Comparison of ENCODE assay signal across 2 cellular contexts in the genomic region with DNA sequence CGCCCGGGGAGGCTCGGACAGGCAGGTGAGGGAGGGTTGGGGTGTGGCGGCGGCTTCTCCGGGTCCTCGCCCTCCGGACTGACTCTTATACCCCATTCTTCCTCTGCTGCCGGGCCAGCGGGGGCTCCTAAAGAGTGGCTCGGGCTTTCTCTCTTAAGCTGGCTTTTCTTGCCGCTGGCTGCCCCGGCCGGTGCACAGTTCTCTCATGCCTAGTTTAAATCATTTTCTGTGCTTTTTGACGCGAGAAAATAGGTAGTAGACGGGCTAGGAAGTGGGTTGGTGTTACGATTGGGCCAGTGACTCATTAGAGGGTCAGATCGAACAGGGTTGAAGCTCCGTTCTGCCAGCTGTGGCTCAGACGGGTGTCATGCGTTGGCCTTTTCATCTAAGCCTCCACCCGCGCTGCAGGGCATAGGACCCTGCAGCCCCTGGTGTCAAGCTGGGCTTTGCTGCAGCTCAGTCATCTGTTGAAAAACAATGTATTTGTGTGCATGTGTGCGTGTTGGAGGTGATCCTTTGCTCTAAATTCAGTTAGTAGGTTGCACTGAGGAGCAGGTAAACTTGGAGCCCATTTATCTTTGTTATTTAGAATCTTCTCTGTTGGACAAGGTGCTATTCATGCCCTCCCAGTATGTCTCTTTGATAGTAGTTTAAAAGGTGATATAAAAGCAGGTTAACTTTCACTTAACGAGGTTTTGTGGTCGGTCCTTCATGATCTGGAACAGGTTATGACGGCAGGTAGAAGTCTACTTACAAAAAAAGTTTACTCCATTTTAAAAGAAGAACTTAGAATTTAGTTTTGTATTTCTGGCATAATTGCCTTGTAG.
A peak's percentile ranks its signal among the peaks of the same experiment; 100 is the strongest.
TF ChIP-seq lines count a peak whose summit lies in the region.

No MANE protein-coding gene starts in this region.

TF ChIP-seq in HEK293, 187 proteins besides CTCF, POLR2A, EP300 and RAD21 (continued from another document):
- TF ChIP-seq, protein P1, sequence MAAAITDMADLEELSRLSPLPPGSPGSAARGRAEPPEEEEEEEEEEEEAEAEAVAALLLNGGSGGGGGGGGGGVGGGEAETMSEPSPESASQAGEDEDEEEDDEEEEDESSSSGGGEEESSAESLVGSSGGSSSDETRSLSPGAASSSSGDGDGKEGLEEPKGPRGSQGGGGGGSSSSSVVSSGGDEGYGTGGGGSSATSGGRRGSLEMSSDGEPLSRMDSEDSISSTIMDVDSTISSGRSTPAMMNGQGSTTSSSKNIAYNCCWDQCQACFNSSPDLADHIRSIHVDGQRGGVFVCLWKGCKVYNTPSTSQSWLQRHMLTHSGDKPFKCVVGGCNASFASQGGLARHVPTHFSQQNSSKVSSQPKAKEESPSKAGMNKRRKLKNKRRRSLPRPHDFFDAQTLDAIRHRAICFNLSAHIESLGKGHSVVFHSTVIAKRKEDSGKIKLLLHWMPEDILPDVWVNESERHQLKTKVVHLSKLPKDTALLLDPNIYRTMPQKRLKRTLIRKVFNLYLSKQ (tag by site-specific recombination; IDR thresholded peaks at IDR 0.05; ENCODE audit: borderline replicate concordance) = no peak
- TF ChIP-seq, protein P2, sequence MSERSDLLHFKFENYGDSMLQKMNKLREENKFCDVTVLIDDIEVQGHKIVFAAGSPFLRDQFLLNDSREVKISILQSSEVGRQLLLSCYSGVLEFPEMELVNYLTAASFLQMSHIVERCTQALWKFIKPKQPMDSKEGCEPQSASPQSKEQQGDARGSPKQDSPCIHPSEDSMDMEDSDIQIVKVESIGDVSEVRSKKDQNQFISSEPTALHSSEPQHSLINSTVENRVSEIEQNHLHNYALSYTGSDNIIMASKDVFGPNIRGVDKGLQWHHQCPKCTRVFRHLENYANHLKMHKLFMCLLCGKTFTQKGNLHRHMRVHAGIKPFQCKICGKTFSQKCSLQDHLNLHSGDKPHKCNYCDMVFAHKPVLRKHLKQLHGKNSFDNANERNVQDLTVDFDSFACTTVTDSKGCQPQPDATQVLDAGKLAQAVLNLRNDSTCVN (tag by site-specific recombination; optimal IDR thresholded peaks at IDR 0.05) = peak; percentile 31
- no peak for TF ChIP-seq ZBTB48 (tag by site-specific recombination; IDR thresholded peaks at IDR 0.05)
- TF ChIP-seq ZNF223 (tag by site-specific recombination; IDR thresholded peaks at IDR 0.05) = no peak
- TF ChIP-seq, protein P3, sequence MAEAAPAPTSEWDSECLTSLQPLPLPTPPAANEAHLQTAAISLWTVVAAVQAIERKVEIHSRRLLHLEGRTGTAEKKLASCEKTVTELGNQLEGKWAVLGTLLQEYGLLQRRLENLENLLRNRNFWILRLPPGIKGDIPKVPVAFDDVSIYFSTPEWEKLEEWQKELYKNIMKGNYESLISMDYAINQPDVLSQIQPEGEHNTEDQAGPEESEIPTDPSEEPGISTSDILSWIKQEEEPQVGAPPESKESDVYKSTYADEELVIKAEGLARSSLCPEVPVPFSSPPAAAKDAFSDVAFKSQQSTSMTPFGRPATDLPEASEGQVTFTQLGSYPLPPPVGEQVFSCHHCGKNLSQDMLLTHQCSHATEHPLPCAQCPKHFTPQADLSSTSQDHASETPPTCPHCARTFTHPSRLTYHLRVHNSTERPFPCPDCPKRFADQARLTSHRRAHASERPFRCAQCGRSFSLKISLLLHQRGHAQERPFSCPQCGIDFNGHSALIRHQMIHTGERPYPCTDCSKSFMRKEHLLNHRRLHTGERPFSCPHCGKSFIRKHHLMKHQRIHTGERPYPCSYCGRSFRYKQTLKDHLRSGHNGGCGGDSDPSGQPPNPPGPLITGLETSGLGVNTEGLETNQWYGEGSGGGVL (tag by site-specific recombination; IDR thresholded peaks at IDR 0.05) = no peak
- TF ChIP-seq HOXD13 (CRISPR knock-in tag; IDR thresholded peaks at IDR 0.05; ENCODE audit: borderline replicate concordance) = no peak
- TF ChIP-seq, protein P4, sequence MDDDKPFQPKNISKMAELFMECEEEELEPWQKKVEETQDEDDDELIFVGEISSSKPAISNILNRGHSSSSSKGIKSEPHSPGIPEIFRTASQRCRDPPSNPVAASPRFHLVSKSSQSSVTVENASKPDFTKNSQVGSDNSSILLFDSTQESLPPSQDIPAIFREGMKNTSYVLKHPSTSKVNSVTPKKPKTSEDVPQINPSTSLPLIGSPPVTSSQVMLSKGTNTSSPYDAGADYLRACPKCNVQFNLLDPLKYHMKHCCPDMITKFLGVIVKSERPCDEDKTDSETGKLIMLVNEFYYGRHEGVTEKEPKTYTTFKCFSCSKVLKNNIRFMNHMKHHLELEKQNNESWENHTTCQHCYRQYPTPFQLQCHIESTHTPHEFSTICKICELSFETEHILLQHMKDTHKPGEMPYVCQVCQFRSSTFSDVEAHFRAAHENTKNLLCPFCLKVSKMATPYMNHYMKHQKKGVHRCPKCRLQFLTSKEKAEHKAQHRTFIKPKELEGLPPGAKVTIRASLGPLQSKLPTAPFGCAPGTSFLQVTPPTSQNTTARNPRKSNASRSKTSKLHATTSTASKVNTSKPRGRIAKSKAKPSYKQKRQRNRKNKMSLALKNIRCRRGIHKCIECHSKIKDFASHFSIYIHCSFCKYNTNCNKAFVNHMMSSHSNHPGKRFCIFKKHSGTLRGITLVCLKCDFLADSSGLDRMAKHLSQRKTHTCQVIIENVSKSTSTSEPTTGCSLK (tag by site-specific recombination; IDR thresholded peaks at IDR 0.05) = no peak
- peak; percentile 33; the same call in 1 of the 2 replicates for TF ChIP-seq ZBTB17 (tag by site-specific recombination; IDR thresholded peaks at IDR 0.05)
- TF ChIP-seq ZNF560 (tag by site-specific recombination; IDR thresholded peaks at IDR 0.05; ENCODE audit: borderline replicate concordance) = no peak
- no peak for TF ChIP-seq ZNF211 (tag by site-specific recombination; IDR thresholded peaks at IDR 0.05; ENCODE audit: low read depth)
- no peak for TF ChIP-seq ZNF843 (tag by site-specific recombination; IDR thresholded peaks at IDR 0.05)

TF ChIP-seq in HepG2, 621 proteins besides CTCF, POLR2A, EP300 and RAD21 (continued from another document and continues in another):
- TF ChIP-seq, protein P5, sequence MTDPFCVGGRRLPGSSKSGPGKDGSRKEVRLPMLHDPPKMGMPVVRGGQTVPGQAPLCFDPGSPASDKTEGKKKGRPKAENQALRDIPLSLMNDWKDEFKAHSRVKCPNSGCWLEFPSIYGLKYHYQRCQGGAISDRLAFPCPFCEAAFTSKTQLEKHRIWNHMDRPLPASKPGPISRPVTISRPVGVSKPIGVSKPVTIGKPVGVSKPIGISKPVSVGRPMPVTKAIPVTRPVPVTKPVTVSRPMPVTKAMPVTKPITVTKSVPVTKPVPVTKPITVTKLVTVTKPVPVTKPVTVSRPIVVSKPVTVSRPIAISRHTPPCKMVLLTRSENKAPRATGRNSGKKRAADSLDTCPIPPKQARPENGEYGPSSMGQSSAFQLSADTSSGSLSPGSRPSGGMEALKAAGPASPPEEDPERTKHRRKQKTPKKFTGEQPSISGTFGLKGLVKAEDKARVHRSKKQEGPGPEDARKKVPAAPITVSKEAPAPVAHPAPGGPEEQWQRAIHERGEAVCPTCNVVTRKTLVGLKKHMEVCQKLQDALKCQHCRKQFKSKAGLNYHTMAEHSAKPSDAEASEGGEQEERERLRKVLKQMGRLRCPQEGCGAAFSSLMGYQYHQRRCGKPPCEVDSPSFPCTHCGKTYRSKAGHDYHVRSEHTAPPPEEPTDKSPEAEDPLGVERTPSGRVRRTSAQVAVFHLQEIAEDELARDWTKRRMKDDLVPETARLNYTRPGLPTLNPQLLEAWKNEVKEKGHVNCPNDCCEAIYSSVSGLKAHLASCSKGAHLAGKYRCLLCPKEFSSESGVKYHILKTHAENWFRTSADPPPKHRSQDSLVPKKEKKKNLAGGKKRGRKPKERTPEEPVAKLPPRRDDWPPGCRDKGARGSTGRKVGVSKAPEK (CRISPR knock-in tag; IDR thresholded peaks at IDR 0.05; ENCODE audit: borderline replicate concordance) = no peak
- TF ChIP-seq ZNF780A (CRISPR knock-in tag; IDR thresholded peaks at IDR 0.05) = no peak
- no peak for TF ChIP-seq ZNF335 (CRISPR knock-in tag; IDR thresholded peaks at IDR 0.05)
- TF ChIP-seq, protein P6, sequence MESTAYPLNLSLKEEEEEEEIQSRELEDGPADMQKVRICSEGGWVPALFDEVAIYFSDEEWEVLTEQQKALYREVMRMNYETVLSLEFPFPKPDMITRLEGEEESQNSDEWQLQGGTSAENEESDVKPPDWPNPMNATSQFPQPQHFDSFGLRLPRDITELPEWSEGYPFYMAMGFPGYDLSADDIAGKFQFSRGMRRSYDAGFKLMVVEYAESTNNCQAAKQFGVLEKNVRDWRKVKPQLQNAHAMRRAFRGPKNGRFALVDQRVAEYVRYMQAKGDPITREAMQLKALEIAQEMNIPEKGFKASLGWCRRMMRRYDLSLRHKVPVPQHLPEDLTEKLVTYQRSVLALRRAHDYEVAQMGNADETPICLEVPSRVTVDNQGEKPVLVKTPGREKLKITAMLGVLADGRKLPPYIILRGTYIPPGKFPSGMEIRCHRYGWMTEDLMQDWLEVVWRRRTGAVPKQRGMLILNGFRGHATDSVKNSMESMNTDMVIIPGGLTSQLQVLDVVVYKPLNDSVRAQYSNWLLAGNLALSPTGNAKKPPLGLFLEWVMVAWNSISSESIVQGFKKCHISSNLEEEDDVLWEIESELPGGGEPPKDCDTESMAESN (CRISPR knock-in tag; conservative IDR thresholded peaks at IDR 0.05) = no peak; the same call in 1 of the 2 replicates
- TF ChIP-seq, protein P7, sequence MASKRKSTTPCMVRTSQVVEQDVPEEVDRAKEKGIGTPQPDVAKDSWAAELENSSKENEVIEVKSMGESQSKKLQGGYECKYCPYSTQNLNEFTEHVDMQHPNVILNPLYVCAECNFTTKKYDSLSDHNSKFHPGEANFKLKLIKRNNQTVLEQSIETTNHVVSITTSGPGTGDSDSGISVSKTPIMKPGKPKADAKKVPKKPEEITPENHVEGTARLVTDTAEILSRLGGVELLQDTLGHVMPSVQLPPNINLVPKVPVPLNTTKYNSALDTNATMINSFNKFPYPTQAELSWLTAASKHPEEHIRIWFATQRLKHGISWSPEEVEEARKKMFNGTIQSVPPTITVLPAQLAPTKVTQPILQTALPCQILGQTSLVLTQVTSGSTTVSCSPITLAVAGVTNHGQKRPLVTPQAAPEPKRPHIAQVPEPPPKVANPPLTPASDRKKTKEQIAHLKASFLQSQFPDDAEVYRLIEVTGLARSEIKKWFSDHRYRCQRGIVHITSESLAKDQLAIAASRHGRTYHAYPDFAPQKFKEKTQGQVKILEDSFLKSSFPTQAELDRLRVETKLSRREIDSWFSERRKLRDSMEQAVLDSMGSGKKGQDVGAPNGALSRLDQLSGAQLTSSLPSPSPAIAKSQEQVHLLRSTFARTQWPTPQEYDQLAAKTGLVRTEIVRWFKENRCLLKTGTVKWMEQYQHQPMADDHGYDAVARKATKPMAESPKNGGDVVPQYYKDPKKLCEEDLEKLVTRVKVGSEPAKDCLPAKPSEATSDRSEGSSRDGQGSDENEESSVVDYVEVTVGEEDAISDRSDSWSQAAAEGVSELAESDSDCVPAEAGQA (IDR thresholded peaks at IDR 0.05; ENCODE audit: low read depth) = no peak
- TF ChIP-seq, protein P7 (CRISPR knock-in tag; IDR thresholded peaks at IDR 0.05; ENCODE audit: borderline replicate concordance) = no peak
- no peak for TF ChIP-seq RAD51 (IDR thresholded peaks at IDR 0.05; ENCODE audit: borderline replicate concordance)
- no peak for TF ChIP-seq ZNF607 (CRISPR knock-in tag; IDR thresholded peaks at IDR 0.05; ENCODE audit: borderline replicate concordance)
- no peak for TF ChIP-seq TAF15 (IDR thresholded peaks at IDR 0.05; ENCODE audit: low read depth, low read length, poor library complexity, severe bottlenecking)
- TF ChIP-seq RELA (CRISPR knock-in tag; IDR thresholded peaks at IDR 0.05) = no peak
- no peak for TF ChIP-seq ZNF383 (CRISPR knock-in tag; IDR thresholded peaks at IDR 0.05; ENCODE audit: borderline replicate concordance)
- TF ChIP-seq, protein P8, sequence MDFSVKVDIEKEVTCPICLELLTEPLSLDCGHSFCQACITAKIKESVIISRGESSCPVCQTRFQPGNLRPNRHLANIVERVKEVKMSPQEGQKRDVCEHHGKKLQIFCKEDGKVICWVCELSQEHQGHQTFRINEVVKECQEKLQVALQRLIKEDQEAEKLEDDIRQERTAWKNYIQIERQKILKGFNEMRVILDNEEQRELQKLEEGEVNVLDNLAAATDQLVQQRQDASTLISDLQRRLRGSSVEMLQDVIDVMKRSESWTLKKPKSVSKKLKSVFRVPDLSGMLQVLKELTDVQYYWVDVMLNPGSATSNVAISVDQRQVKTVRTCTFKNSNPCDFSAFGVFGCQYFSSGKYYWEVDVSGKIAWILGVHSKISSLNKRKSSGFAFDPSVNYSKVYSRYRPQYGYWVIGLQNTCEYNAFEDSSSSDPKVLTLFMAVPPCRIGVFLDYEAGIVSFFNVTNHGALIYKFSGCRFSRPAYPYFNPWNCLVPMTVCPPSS (IDR thresholded peaks at IDR 0.05) = no peak
- no peak for TF ChIP-seq ISX (CRISPR knock-in tag; conservative IDR thresholded peaks at IDR 0.05)
- TF ChIP-seq, protein P9, sequence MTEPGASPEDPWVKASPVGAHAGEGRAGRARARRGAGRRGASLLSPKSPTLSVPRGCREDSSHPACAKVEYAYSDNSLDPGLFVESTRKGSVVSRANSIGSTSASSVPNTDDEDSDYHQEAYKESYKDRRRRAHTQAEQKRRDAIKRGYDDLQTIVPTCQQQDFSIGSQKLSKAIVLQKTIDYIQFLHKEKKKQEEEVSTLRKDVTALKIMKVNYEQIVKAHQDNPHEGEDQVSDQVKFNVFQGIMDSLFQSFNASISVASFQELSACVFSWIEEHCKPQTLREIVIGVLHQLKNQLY (CRISPR knock-in tag; IDR thresholded peaks at IDR 0.05) = no peak
- TF ChIP-seq MLLT10 (CRISPR knock-in tag; IDR thresholded peaks at IDR 0.05) = no peak
